Comparison of ENCODE assay signal across 9 cellular contexts in genomic region chr1:233668725-233669294, GRCh38. TPM values are rescaled to one million over a fixed set of nuclear protein-coding genes. Genes with fewer than 3 reads are reported as not detected.
DNase-seq lines count a peak whose midpoint lies in the region; ATAC-seq and TF ChIP-seq lines count a peak whose summit lies in the region.
"Had no signal": no experiment of that assay in that cellular context is flagged by ENCODE, and none has a peak within 500 bp of the region (broad histone marks: within the 10 kb centered on the region; RNA-seq: fewer than 3 reads in every experiment).

No MANE protein-coding gene starts in this region.

- intact Hi-C loops in Right ventricle myocardium inferior (cut with DNase I) (no loop called here), cardiac septum (cut with DNase I) (no loop called here), uterus (cut with DNase I; ENCODE audit: low total_unique reads) (no loop called here)

- no peak overlapping the region for H3K4me3 ChIP-seq in epithelial cell of esophagus (ENCODE audit: low read length)
- no peak overlapping the region for H3K4me3 ChIP-seq in uterus
- no peak overlapping the region for H3K4me3 ChIP-seq in effector memory CD4-positive, alpha-beta T cell (ENCODE audit: insufficient read depth, low read depth, low read length, poor library complexity, severe bottlenecking)
- H3K4me3 ChIP-seq: neural progenitor cell had no signal

- peak overlapping the region; percentile 45 to 61 for H3K27ac ChIP-seq in uterus
- H3K27ac ChIP-seq in effector memory CD4-positive, alpha-beta T cell (ENCODE audit: insufficient read depth, low read length, poor library complexity, severe bottlenecking): no peak overlapping the region
- H3K27ac ChIP-seq: neural progenitor cell had no signal

- no peak for TF ChIP-seq POLR2A in uterus (IDR thresholded peaks at IDR 0.05)

- ATAC-seq in Right ventricle myocardium inferior: peak; percentile 69

- H3K27me3 ChIP-seq in uterus: no peaks in the 10 kb centered on the region
- H3K27me3 ChIP-seq in effector memory CD4-positive, alpha-beta T cell (replicated peaks; ENCODE audit: control insufficient read depth, insufficient read depth, low read length, poor library complexity, severe bottlenecking): no peaks in the 10 kb centered on the region
- H3K27me3 ChIP-seq: neural progenitor cell had no signal

- TF ChIP-seq CTCF in epithelial cell of esophagus (IDR thresholded peaks at IDR 0.05; ENCODE audit: insufficient read depth, low read depth, low read length, missing control alignments) (no peak), uterus (IDR thresholded peaks at IDR 0.05) (no peak)

- H3K4me1 ChIP-seq in uterus: peaks cover 0 to 6% of the 10 kb centered on the region in 2 donors
- no peaks in the 10 kb centered on the region for H3K4me1 ChIP-seq in effector memory CD4-positive, alpha-beta T cell (ENCODE audit: control insufficient read depth, insufficient read depth, low read length, poor library complexity, severe bottlenecking)
- H3K4me1 ChIP-seq: neural progenitor cell had no signal

- DNase-seq in Right ventricle myocardium inferior (ENCODE audit: missing footprints) (no peak), cardiac septum (ENCODE audit: low spot score) (no peak), HPDE6-E6E7 (ENCODE audit: extremely low spot score) (peak; percentile 79), epithelial cell of esophagus (ENCODE audit: low read depth) (peak; percentile 89), uterus (no peak), SIG-M5 (lab: John Stamatoyannopoulos, UW) (no peak), NCI-H146 treated with DMSO at 0.1 percent for 48 hours (lab: John Stamatoyannopoulos, UW; ENCODE audit: unreplicated experiment) (no peak)
- DNase-seq in effector memory CD4-positive, alpha-beta T cell: no peak

- H3K9me3 ChIP-seq in uterus: no peaks in the 10 kb centered on the region
- no peaks in the 10 kb centered on the region for H3K9me3 ChIP-seq in effector memory CD4-positive, alpha-beta T cell (ENCODE audit: control insufficient read depth, low read length)

- no peaks in the 10 kb centered on the region for H3K36me3 ChIP-seq in uterus
- no peaks in the 10 kb centered on the region for H3K36me3 ChIP-seq in effector memory CD4-positive, alpha-beta T cell (ENCODE audit: control insufficient read depth, insufficient read depth, low read length)
- H3K36me3 ChIP-seq: neural progenitor cell had no signal

RNA-seq across cellular contexts. Expression of gene KCNK1, which starts 54.9 kb away (rescaled TPM):
- total RNA-seq in Right ventricle myocardium inferior: 25.4 TPM
- total RNA-seq in cardiac septum: 10.3 TPM
- total RNA-seq in uterus: 10 to 100 TPM in 2 of 4 donors, 1 to 10 TPM in 2; 1.0 to 17.1 (median 7.9) TPM

Comparison
In these comparisons a context has a peak if more than half of its experiments do, and no peak if none do; other contexts are left out.
1. DNase-seq: peak in HPDE6-E6E7 (single experiment) and epithelial cell of esophagus (single experiment); none in Right ventricle myocardium inferior (single experiment), cardiac septum (single experiment), uterus (0 of 2), effector memory CD4-positive, alpha-beta T cell (0 of 3), SIG-M5 (single experiment) and NCI-H146 treated with DMSO at 0.1 percent for 48 hours (single experiment).